1 cellular context compared by ENCODE assay signal in the genomic region with DNA sequence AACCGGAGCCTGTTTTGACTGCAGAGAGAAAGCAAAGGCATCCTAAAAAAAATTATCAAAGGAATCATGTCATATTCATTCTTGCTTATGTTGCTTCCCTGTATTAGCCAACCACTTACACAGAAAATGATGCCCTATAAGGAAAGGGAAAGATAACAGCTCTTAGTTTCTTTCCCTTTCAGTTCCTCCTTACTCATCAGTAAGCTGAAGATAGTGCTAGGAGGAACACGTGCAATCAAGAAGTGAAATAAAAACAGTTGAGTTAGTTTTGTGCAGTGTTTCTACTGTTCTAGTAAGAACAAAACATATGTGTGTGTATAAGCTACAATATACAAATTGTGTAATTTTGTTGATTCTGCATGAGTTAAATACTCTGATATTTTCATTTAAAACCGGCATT.
TF ChIP-seq lines count a peak whose summit lies in the region.

No MANE protein-coding gene starts in this region.

TF ChIP-seq in GM23338, 12 proteins besides CTCF, POLR2A, EP300 and RAD21 (continued from another document):
- TF ChIP-seq, protein P1, sequence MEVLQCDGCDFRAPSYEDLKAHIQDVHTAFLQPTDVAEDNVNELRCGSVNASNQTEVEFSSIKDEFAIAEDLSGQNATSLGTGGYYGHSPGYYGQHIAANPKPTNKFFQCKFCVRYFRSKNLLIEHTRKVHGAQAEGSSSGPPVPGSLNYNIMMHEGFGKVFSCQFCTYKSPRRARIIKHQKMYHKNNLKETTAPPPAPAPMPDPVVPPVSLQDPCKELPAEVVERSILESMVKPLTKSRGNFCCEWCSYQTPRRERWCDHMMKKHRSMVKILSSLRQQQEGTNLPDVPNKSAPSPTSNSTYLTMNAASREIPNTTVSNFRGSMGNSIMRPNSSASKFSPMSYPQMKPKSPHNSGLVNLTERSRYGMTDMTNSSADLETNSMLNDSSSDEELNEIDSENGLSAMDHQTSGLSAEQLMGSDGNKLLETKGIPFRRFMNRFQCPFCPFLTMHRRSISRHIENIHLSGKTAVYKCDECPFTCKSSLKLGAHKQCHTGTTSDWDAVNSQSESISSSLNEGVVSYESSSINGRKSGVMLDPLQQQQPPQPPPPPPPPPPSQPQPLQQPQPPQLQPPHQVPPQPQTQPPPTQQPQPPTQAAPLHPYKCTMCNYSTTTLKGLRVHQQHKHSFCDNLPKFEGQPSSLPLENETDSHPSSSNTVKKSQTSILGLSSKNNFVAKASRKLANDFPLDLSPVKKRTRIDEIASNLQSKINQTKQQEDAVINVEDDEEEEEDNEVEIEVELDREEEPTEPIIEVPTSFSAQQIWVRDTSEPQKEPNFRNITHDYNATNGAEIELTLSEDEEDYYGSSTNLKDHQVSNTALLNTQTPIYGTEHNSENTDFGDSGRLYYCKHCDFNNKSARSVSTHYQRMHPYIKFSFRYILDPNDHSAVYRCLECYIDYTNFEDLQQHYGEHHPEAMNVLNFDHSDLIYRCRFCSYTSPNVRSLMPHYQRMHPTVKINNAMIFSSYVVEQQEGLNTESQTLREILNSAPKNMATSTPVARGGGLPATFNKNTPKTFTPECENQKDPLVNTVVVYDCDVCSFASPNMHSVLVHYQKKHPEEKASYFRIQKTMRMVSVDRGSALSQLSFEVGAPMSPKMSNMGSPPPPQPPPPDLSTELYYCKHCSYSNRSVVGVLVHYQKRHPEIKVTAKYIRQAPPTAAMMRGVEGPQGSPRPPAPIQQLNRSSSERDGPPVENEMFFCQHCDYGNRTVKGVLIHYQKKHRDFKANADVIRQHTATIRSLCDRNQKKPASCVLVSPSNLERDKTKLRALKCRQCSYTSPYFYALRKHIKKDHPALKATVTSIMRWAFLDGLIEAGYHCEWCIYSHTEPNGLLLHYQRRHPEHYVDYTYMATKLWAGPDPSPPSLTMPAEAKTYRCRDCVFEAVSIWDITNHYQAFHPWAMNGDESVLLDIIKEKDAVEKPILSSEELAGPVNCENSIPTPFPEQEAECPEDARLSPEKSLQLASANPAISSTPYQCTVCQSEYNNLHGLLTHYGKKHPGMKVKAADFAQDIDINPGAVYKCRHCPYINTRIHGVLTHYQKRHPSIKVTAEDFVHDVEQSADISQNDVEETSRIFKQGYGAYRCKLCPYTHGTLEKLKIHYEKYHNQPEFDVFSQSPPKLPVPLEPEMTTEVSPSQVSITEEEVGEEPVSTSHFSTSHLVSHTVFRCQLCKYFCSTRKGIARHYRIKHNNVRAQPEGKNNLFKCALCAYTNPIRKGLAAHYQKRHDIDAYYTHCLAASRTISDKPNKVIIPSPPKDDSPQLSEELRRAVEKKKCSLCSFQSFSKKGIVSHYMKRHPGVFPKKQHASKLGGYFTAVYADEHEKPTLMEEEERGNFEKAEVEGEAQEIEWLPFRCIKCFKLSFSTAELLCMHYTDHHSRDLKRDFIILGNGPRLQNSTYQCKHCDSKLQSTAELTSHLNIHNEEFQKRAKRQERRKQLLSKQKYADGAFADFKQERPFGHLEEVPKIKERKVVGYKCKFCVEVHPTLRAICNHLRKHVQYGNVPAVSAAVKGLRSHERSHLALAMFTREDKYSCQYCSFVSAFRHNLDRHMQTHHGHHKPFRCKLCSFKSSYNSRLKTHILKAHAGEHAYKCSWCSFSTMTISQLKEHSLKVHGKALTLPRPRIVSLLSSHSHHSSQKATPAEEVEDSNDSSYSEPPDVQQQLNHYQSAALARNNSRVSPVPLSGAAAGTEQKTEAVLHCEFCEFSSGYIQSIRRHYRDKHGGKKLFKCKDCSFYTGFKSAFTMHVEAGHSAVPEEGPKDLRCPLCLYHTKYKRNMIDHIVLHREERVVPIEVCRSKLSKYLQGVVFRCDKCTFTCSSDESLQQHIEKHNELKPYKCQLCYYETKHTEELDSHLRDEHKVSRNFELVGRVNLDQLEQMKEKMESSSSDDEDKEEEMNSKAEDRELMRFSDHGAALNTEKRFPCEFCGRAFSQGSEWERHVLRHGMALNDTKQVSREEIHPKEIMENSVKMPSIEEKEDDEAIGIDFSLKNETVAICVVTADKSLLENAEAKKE (CRISPR knock-in tag; IDR thresholded peaks at IDR 0.05) = no peak
- TF ChIP-seq ZNF114 (CRISPR knock-in tag; IDR thresholded peaks at IDR 0.05) = no peak
- TF ChIP-seq POLR2AphosphoS5 (IDR thresholded peaks at IDR 0.05; ENCODE audit: low read depth) = no peak
- no peak for TF ChIP-seq STAT1 (IDR thresholded peaks at IDR 0.05; ENCODE audit: unreplicated experiment)
- TF ChIP-seq NANOG (IDR thresholded peaks at IDR 0.05; ENCODE audit: borderline replicate concordance) = no peak
- no peak for TF ChIP-seq EZH2 (IDR thresholded peaks at IDR 0.05; ENCODE audit: low read depth, unreplicated experiment)
